Comparison of ENCODE assay signal across 9 cellular contexts in genomic region chr9:131645078-131645776, GRCh38.
DNase-seq lines count a peak whose midpoint lies in the region; ATAC-seq and TF ChIP-seq lines count a peak whose summit lies in the region.
"Had no signal": no experiment of that assay in that cellular context is flagged by ENCODE, and none has a peak within 500 bp of the region (broad histone marks: within the 10 kb centered on the region; RNA-seq: fewer than 3 reads in every experiment).

No MANE protein-coding gene starts in this region.

- ATAC-seq in GM18511 (IDR thresholded peaks at IDR 0.05; ENCODE audit: unreplicated experiment) (peak; percentile 57), HG02759 (IDR thresholded peaks at IDR 0.05; ENCODE audit: unreplicated experiment) (peak; percentile 59), HG03460 (IDR thresholded peaks at IDR 0.05; ENCODE audit: unreplicated experiment) (no peak)
- ATAC-seq: PC-3 had no signal

- 83 to 88% methylated on average over 13 of the region's 13 CpGs for WGBS in tibial nerve, 2 donors

- H3K9me3 ChIP-seq in neutrophil (no peaks in the 10 kb centered on the region), tibial nerve (no peaks in the 10 kb centered on the region)

- peaks cover 17 to 20% of the 10 kb centered on the region in 2 experiments for H3K4me1 ChIP-seq in neutrophil (ENCODE audit: control insufficient read depth in 1 of 2, insufficient read depth in 1 of 2, low read depth in 1 of 2, low read length in 1 of 2)
- peaks cover 0 to 20% (median 8%) of the 10 kb centered on the region in 4 donors for H3K4me1 ChIP-seq in tibial nerve

- no peak overlapping the region for H3K4me3 ChIP-seq in neutrophil (ENCODE audit: low read depth in 1 of 2, low read length in 1 of 2)
- H3K4me3 ChIP-seq in tibial nerve, result no peak overlapping the region

- TF ChIP-seq EP300 in tibial nerve (IDR thresholded peaks at IDR 0.05), result no peak

- TF ChIP-seq CTCF in neutrophil (IDR thresholded peaks at IDR 0.05), result no peak
- TF ChIP-seq CTCF in tibial nerve (IDR thresholded peaks at IDR 0.05), result no peak

- no peak for TF ChIP-seq POLR2A in tibial nerve (IDR thresholded peaks at IDR 0.05)

- DNase-seq in activated T-cell treated with anti-CD3 and anti-CD28 coated beads, Interleukin-2, amount 50 U/mL, for 48 hours, result peak; percentile 41 to 46
- DNase-seq in tibial nerve (ENCODE audit: low spot score in 2 of 2) (no peak), NCI-H1694 (lab: John Stamatoyannopoulos, UW) (no peak)
- DNase-seq: foreskin melanocyte, PC-3 had no signal

- H3K36me3 ChIP-seq in neutrophil, result peaks cover 21% of the 10 kb centered on the region
- H3K36me3 ChIP-seq in tibial nerve, result peaks cover 0 to 32% (median 7%) of the 10 kb centered on the region in 3 donors

- H3K27ac ChIP-seq in neutrophil (peak overlapping the region; percentile 40), tibial nerve (no peak overlapping the region)

- H3K27me3 ChIP-seq in neutrophil (no peaks in the 10 kb centered on the region), tibial nerve (no peaks in the 10 kb centered on the region)

Comparison
In these comparisons a context has a peak if more than half of its experiments do, and no peak if none do; other contexts are left out.
1. DNase-seq: peak in activated T-cell treated with anti-CD3 and anti-CD28 coated beads, Interleukin-2, amount 50 U/mL, for 48 hours (2 of 2); none in tibial nerve (0 of 2) and NCI-H1694 (single experiment).